ENCODE assay signal across 1 cellular context in genomic region chr7:25968205-25968993, GRCh38.
TF ChIP-seq lines count a peak whose summit lies in the region.

No MANE protein-coding gene starts in this region.

TF ChIP-seq in GM12878, 131 proteins besides CTCF, POLR2A, EP300 and RAD21 (continued from another document):
- TF ChIP-seq CUX1 (IDR thresholded peaks at IDR 0.05; ENCODE audit: insufficient replicate concordance, low read depth, low read length) = no peak
